ENCODE assay signal across 21 cellular contexts in genomic region chr5:6043491-6044310, GRCh38.
A peak's percentile ranks its signal among the peaks of the same experiment; 100 is the strongest.
DNase-seq lines count a peak whose midpoint lies in the region; ATAC-seq lines count a peak whose summit lies in the region.
"Had no signal": no experiment of that assay in that cellular context is flagged by ENCODE, and none has a peak within 500 bp of the region (broad histone marks: within the 10 kb centered on the region; RNA-seq: fewer than 3 reads in every experiment).

No MANE protein-coding gene starts in this region.

- H4K8ac ChIP-seq in neuronal stem cell (ENCODE audit: low read depth, low read length), result no peak overlapping the region

- intact Hi-C loops in posterior vena cava (cut with DNase I), result no loop called here

- no peak overlapping the region for H2BK120ac ChIP-seq in neuronal stem cell (ENCODE audit: low read depth, low read length)

- ATAC-seq in GM21447 (IDR thresholded peaks at IDR 0.05; ENCODE audit: unreplicated experiment), result no peak
- ATAC-seq: HCT116 had no signal

- peak; percentile 65 for DNase-seq in G401 (ENCODE audit: low spot score)
- peak; percentile 75 for DNase-seq in NCI-H510A treated with DMSO at 0.1 percent for 48 hours (lab: John Stamatoyannopoulos, UW)
- peak; percentile 44 for DNase-seq in cerebellum (ENCODE audit: low spot score)
- DNase-seq in neuronal stem cell (ENCODE audit: low spot score), result no peak
- no peak for DNase-seq in OCI-M1 (lab: John Stamatoyannopoulos, UW)
- no peak for DNase-seq in NCI-H2171 treated with DMSO at 0.1 percent for 48 hours (lab: John Stamatoyannopoulos, UW)
- no peak for DNase-seq in posterior vena cava (ENCODE audit: low spot score)
- DNase-seq: Calu3; CD8-positive, alpha-beta memory T cell; DMS153; IMR-90; NCI-H1092 treated with DMSO at 0.1 percent for 48 hours; NCI-H146; NCI-H2029; NCI-H2171; NK-92 treated with Interleukin-12 subunit alpha and Interleukin-12 subunit beta, amount 100 ng/mL, for 24 hours; Peyer's patch had no signal

- H3K9ac ChIP-seq in neuronal stem cell (ENCODE audit: low read depth, low read length, poor library complexity), result no peak overlapping the region
- H3K9ac ChIP-seq: KMS-11 had no signal

- H3K23ac ChIP-seq in neuronal stem cell (ENCODE audit: low read depth, low read length, poor library complexity), result no peak overlapping the region

- no peak overlapping the region for H2BK15ac ChIP-seq in neuronal stem cell (ENCODE audit: low read length)

- H3K4me2 ChIP-seq in neuronal stem cell (ENCODE audit: insufficient read depth, low read length, poor library complexity, severe bottlenecking), result no peak overlapping the region
- H3K4me2 ChIP-seq: KMS-11 had no signal

- peaks cover 0 to 7% of the 10 kb centered on the region in 2 donors for H3K4me1 ChIP-seq in neuronal stem cell (ENCODE audit: control insufficient read depth in 2 of 2, insufficient read depth in 1 of 2, low read depth in 1 of 2, low read length in 2 of 2)
- H3K4me1 ChIP-seq: Peyer's patch had no signal

- H3K4ac ChIP-seq in neuronal stem cell (ENCODE audit: low read length), result no peak overlapping the region

- no peaks in the 10 kb centered on the region for H3K27me3 ChIP-seq in neuronal stem cell (ENCODE audit: control insufficient read depth in 3 of 3, insufficient read depth in 3 of 3, low read depth in 1 of 3, low read length in 3 of 3)
- H3K27me3 ChIP-seq: Peyer's patch had no signal

- H3K36me3 ChIP-seq in neuronal stem cell (replicated peaks in 1 of 2; ENCODE audit: control insufficient read depth in 2 of 2, insufficient read depth in 2 of 2, low read length in 2 of 2), result no peaks in the 10 kb centered on the region
- H3K36me3 ChIP-seq: Peyer's patch had no signal

- peak overlapping the region; percentile 9 for H3K18ac ChIP-seq in neuronal stem cell (ENCODE audit: low read length)

- H2AFZ ChIP-seq in neuronal stem cell (ENCODE audit: low read length), result no peak overlapping the region

- no CpG with 5 or more reads among the region's 13 CpGs for WGBS in neuronal stem cell (ENCODE audit: extremely low coverage in 2 of 2, insufficient read length in 2 of 2, insufficient replicate concordance in 1 of 2), 2 donors

- H2BK5ac ChIP-seq in neuronal stem cell (ENCODE audit: low read length), result no peak overlapping the region

- no peak overlapping the region for H3K4me3 ChIP-seq in neuronal stem cell (ENCODE audit: low read length in 2 of 2)
- H3K4me3 ChIP-seq: Peyer's patch had no signal

- H3K79me1 ChIP-seq in neuronal stem cell (ENCODE audit: low read depth, low read length), result no peaks in the 10 kb centered on the region

- no peak overlapping the region for H2AK5ac ChIP-seq in neuronal stem cell (ENCODE audit: low read depth, low read length)

- in situ Hi-C loops in G401 (cut with HindIII; ENCODE audit: low sequenced_read_pairs), result no loop called here

- no peak overlapping the region for H4K91ac ChIP-seq in neuronal stem cell (ENCODE audit: low read depth, low read length, poor library complexity)

- no peak overlapping the region for H2BK12ac ChIP-seq in neuronal stem cell (ENCODE audit: low read length)

- H3K27ac ChIP-seq in neuronal stem cell (replicated peaks; ENCODE audit: low read length), result no peak overlapping the region
- H3K27ac ChIP-seq: C4-2B, KMS-11, Peyer's patch had no signal

- no peak overlapping the region for H3K14ac ChIP-seq in neuronal stem cell (ENCODE audit: low read length)

- no peaks in the 10 kb centered on the region for H3K9me3 ChIP-seq in neuronal stem cell (replicated peaks in 1 of 2; ENCODE audit: control insufficient read depth in 2 of 2, insufficient read depth in 1 of 2, low read depth in 1 of 2, low read length in 2 of 2)
- H3K9me3 ChIP-seq: Peyer's patch had no signal

Comparison
In these comparisons a context has a peak if more than half of its experiments do, and no peak if none do; other contexts are left out.
1. DNase-seq: peak in G401 (single experiment), NCI-H510A treated with DMSO at 0.1 percent for 48 hours (single experiment) and cerebellum (single experiment); none in neuronal stem cell (single experiment), OCI-M1 (single experiment), NCI-H2171 treated with DMSO at 0.1 percent for 48 hours (single experiment) and posterior vena cava (single experiment).